In the genomic region with DNA sequence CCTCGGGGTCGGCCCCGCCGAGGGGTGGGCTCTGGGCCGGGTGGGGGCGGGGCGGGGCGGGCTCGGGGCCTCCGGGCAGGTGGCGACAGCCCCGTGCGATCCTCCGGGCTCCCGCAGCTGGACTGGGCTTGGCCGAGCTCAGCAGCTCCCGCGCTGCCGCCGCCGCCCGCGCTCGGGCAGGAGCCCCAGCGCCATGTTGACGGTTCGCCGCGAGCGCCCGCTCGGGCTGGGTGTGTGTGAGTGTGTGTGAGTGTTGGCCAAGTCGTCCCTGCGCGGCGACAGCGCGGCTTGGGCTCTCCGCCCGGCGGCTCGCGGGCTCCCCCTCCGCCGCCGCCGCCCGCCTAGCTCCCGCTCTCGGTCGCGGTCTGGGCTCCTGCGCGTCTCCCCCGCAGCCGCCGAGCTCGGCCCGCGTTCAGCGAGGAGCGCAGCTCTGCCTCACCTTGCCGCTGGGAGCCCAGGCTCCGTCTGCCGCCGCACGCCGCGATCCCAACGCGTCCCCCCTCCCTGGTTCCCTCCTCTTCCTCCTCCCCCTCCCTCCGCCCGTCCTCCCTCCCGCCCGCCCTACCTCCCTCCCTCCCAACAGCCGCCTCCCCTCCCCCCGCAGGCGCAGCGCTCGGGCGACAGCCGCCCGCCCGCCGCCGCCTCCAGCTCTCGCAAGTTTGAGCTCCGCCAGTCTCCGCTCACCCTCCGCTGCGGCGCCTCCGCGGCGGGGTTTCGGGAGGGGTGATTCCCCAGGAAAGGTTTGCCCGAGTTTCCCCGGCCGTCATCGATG, we compare ENCODE assay signal across 8 cellular contexts. TPM values are rescaled to one million over a fixed set of nuclear protein-coding genes. Genes with fewer than 3 reads are reported as not detected.
DNase-seq lines count a peak whose midpoint lies in the region; ATAC-seq lines count a peak whose summit lies in the region.

A gene (minus strand): TSS at position 467 of the 772 bp plus-strand sequence. CDS start 20,029 bp downstream, outside the sequence.

- DNase-seq in D341Med (ENCODE audit: low spot score) (peak; percentile 72), NOMO-1 treated with dmso at 0.1 percent for 144 hours (lab: John Stamatoyannopoulos, UW; ENCODE audit: unreplicated experiment) (peak; percentile 52), epithelial cell of prostate (ENCODE audit: low read depth, low spot score) (no peak), myocyte (ENCODE audit: low read depth) (peak; percentile 61), GM19238 (ENCODE audit: insufficient read length, low spot score) (no peak)
- peak; percentile 81 for DNase-seq in activated CD8-positive, alpha-beta memory T cell treated with anti-CD3 and anti-CD28 coated beads, Interleukin-2, amount 50 U/mL, for 48 hours
- peak; percentile 72 for DNase-seq in stimulated activated naive CD4-positive, alpha-beta T cell treated with Interleukin-2 at 50 U/mL for 16 hours (lab: John Stamatoyannopoulos, UW)

- H3K27ac ChIP-seq in epithelial cell of prostate, result peak within 1 kb of the TSS; percentile 53

- ATAC-seq in HG02588 (IDR thresholded peaks at IDR 0.05; ENCODE audit: unreplicated experiment), result peak; percentile 28

RNA-seq across cellular contexts. Expression of the gene that starts here (rescaled TPM):
- total RNA-seq in myocyte, result 13.9 and 14.6 TPM in 2 replicates
- 17.2 TPM for polyA plus RNA-seq in myocyte (2012)

Comparison
In these comparisons a context has a peak if more than half of its experiments do, and no peak if none do; other contexts are left out.
1. DNase-seq: peak in D341Med (single experiment), NOMO-1 treated with dmso at 0.1 percent for 144 hours (single experiment), activated CD8-positive, alpha-beta memory T cell treated with anti-CD3 and anti-CD28 coated beads, Interleukin-2, amount 50 U/mL, for 48 hours (single experiment), myocyte (single experiment) and stimulated activated naive CD4-positive, alpha-beta T cell treated with Interleukin-2 at 50 U/mL for 16 hours (single experiment); none in epithelial cell of prostate (single experiment) and GM19238 (single experiment).